8 cellular contexts compared by ENCODE assay signal in genomic region chr11:107857550-107858216, GRCh38. TPM values are rescaled to one million over a fixed set of nuclear protein-coding genes. Genes with fewer than 3 reads are reported as not detected.
DNase-seq lines count a peak whose midpoint lies in the region; ATAC-seq and TF ChIP-seq lines count a peak whose summit lies in the region.

No MANE protein-coding gene starts in this region.

- H3K4me1 ChIP-seq in suprapubic skin, result peaks cover 42% of the 10 kb centered on the region

- peaks cover 14% of the 10 kb centered on the region for H3K27me3 Mint-ChIP-seq in activated naive CD8-positive, alpha-beta T cell treated with anti-CD3 and anti-CD28 coated beads for 36 hours

- peaks cover 22% of the 10 kb centered on the region for H3K36me3 Mint-ChIP-seq in activated naive CD8-positive, alpha-beta T cell treated with anti-CD3 and anti-CD28 coated beads for 36 hours

- peak overlapping the region; percentile 96 for H3K4me3 Mint-ChIP-seq in activated naive CD8-positive, alpha-beta T cell treated with anti-CD3 and anti-CD28 coated beads for 36 hours

- TF ChIP-seq CTCF in suprapubic skin (IDR thresholded peaks at IDR 0.05), result no peak

- DNase-seq in EL (peak; percentile 41), HPDE6-E6E7 (ENCODE audit: extremely low spot score) (peak; percentile 33), iris pigment epithelial cell (ENCODE audit: low read depth) (peak; percentile 52), suprapubic skin (ENCODE audit: low spot score in 2 of 2) (peak in 1 of 2 donors; percentile 57), foreskin melanocyte (no peak)
- DNase-seq in activated naive CD8-positive, alpha-beta T cell treated with anti-CD3 and anti-CD28 coated beads for 36 hours, result no peak

- 29% methylated on average over 16 of the region's 16 CpGs for WGBS in suprapubic skin

- peak overlapping the region; percentile 91 for H3K27ac Mint-ChIP-seq in activated naive CD8-positive, alpha-beta T cell treated with anti-CD3 and anti-CD28 coated beads for 36 hours

- H3K9me3 ChIP-seq in suprapubic skin, result no peaks in the 10 kb centered on the region

- H3K27me3 ChIP-seq in suprapubic skin, result no peaks in the 10 kb centered on the region

- peak overlapping the region; percentile 90 for H3K27ac ChIP-seq in suprapubic skin

- TF ChIP-seq EP300 in suprapubic skin (IDR thresholded peaks at IDR 0.05), result no peak

- no peaks in the 10 kb centered on the region for H3K36me3 ChIP-seq in suprapubic skin

- H3K4me3 ChIP-seq in suprapubic skin, result peak overlapping the region; percentile 80

- ATAC-seq in GM19328 (IDR thresholded peaks at IDR 0.05; ENCODE audit: unreplicated experiment), result no peak
- ATAC-seq in GM21381 (IDR thresholded peaks at IDR 0.05; ENCODE audit: unreplicated experiment), result no peak

- H3K9me3 Mint-ChIP-seq in activated naive CD8-positive, alpha-beta T cell treated with anti-CD3 and anti-CD28 coated beads for 36 hours, result no peaks in the 10 kb centered on the region

- peaks cover 24% of the 10 kb centered on the region for H3K4me1 Mint-ChIP-seq in activated naive CD8-positive, alpha-beta T cell treated with anti-CD3 and anti-CD28 coated beads for 36 hours

- TF ChIP-seq POLR2A in suprapubic skin (IDR thresholded peaks at IDR 0.05), result no peak

RNA-seq across cellular contexts. Expression of gene SLC35F2, which starts 0.9 kb away (rescaled TPM):
- 10 to 100 TPM; 25.0 to 28.4 TPM for total RNA-seq in activated naive CD8-positive, alpha-beta T cell treated with anti-CD3 and anti-CD28 coated beads for 36 hours
- 10 to 100 TPM; 28.5 to 43.0 (median 33.7) TPM for total RNA-seq in suprapubic skin

Comparison
In these comparisons a context has a peak if more than half of its experiments do, and no peak if none do; other contexts are left out.
1. DNase-seq: peak in EL (single experiment), HPDE6-E6E7 (single experiment) and iris pigment epithelial cell (single experiment); none in activated naive CD8-positive, alpha-beta T cell treated with anti-CD3 and anti-CD28 coated beads for 36 hours (single experiment) and foreskin melanocyte (single experiment).